ENCODE assay signal across 22 cellular contexts in the genomic region with DNA sequence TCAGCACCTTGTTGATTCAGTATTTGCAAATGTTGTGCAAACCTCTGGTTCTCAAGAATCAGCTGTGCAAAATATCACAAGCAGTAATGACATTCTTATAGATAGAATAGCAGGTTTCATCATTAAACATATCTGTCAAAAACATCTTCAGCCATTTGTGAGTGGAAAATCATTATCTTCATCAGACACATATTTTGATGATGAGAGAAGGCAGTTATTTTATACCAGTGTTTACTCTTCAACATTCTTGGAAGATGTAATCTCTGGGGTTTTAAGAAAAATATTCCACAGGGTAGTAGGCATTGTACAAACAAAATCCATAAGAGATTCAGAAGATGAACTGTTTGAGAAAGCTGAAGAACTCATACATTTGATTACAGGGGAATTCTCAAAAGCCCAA.
A peak's percentile ranks its signal among the peaks of the same experiment; 100 is the strongest.
DNase-seq lines count a peak whose midpoint lies in the region; ATAC-seq and TF ChIP-seq lines count a peak whose summit lies in the region.
"Had no signal": no experiment of that assay in that cellular context is flagged by ENCODE, and none has a peak within 500 bp of the region (broad histone marks: within the 10 kb centered on the region; RNA-seq: fewer than 3 reads in every experiment).

No MANE protein-coding gene starts in this region.

- H3K14ac ChIP-seq in trophoblast cell (ENCODE audit: low read length), result no peak overlapping the region

- no peaks in the 10 kb centered on the region for H3K27me3 Mint-ChIP-seq in chondrocyte (ENCODE audit: low read depth)
- H3K27me3 Mint-ChIP-seq in activated CD8-positive, alpha-beta memory T cell treated with anti-CD3 and anti-CD28 coated beads, Interleukin-2, amount 10 ng/mL, durations not matched to agents 7 days and 5 days, result no peaks in the 10 kb centered on the region
- H3K27me3 Mint-ChIP-seq: CD4-positive, alpha-beta T cell; CD8-positive, alpha-beta memory T cell had no signal

- no peak overlapping the region for H3K18ac ChIP-seq in trophoblast cell (ENCODE audit: low read length)

- H3K4me3 ChIP-seq in trophoblast cell (ENCODE audit: low read depth, low read length), result no peak overlapping the region
- H3K4me3 ChIP-seq: A549; BLaER1 treated with 17β-estradiol and CSF1 and Interleukin-3, amounts not matched to agents 10 nM and 100 nM; GM23248 had no signal

- no peak overlapping the region for H2BK12ac ChIP-seq in trophoblast cell (ENCODE audit: low read length)

- no peak overlapping the region for H2AFZ ChIP-seq in trophoblast cell (ENCODE audit: insufficient read depth, low read length, poor library complexity)
- H2AFZ ChIP-seq: GM23248 had no signal

- no peak overlapping the region for H3K9ac ChIP-seq in trophoblast cell (ENCODE audit: low read length)
- H3K9ac ChIP-seq: BLaER1 treated with 17β-estradiol and CSF1 and Interleukin-3, amounts not matched to agents 10 nM and 100 nM; GM23248 had no signal

- H3K4me3 Mint-ChIP-seq in chondrocyte (ENCODE audit: unreplicated experiment), result no peak overlapping the region
- H3K4me3 Mint-ChIP-seq in activated CD8-positive, alpha-beta memory T cell treated with anti-CD3 and anti-CD28 coated beads, Interleukin-2, amount 10 ng/mL, durations not matched to agents 7 days and 5 days, result no peak overlapping the region
- H3K4me3 Mint-ChIP-seq: CD14-positive monocyte; CD4-positive, alpha-beta T cell; CD8-positive, alpha-beta memory T cell had no signal

- H3K27ac Mint-ChIP-seq in chondrocyte (ENCODE audit: unreplicated experiment), result peak overlapping the region; percentile 9
- no peak overlapping the region for H3K27ac Mint-ChIP-seq in activated CD8-positive, alpha-beta memory T cell treated with anti-CD3 and anti-CD28 coated beads, Interleukin-2, amount 10 ng/mL, durations not matched to agents 7 days and 5 days
- H3K27ac Mint-ChIP-seq: CD14-positive monocyte; CD4-positive, alpha-beta T cell; CD8-positive, alpha-beta memory T cell had no signal

- H3K4me1 Mint-ChIP-seq in chondrocyte (ENCODE audit: low read depth), result peaks cover 6% of the 10 kb centered on the region
- H3K4me1 Mint-ChIP-seq in activated CD8-positive, alpha-beta memory T cell treated with anti-CD3 and anti-CD28 coated beads, Interleukin-2, amount 10 ng/mL, durations not matched to agents 7 days and 5 days, result no peaks in the 10 kb centered on the region
- H3K4me1 Mint-ChIP-seq: CD14-positive monocyte; CD8-positive, alpha-beta memory T cell had no signal

- H2BK5ac ChIP-seq in trophoblast cell (ENCODE audit: low read depth, low read length, poor library complexity), result no peak overlapping the region

- H4K8ac ChIP-seq in trophoblast cell (ENCODE audit: low read depth, low read length), result no peak overlapping the region

- H3K79me2 ChIP-seq in trophoblast cell (ENCODE audit: control insufficient read depth, insufficient read depth, low read length, poor library complexity), result no peaks in the 10 kb centered on the region

- no peak overlapping the region for H2AK5ac ChIP-seq in trophoblast cell (ENCODE audit: low read length)

- no peaks in the 10 kb centered on the region for H3K27me3 ChIP-seq in trophoblast cell (ENCODE audit: insufficient read depth, low read length)
- H3K27me3 ChIP-seq: BE2C; BLaER1 treated with 17β-estradiol and CSF1 and Interleukin-3, amounts not matched to agents 10 nM and 100 nM had no signal

- no peaks in the 10 kb centered on the region for H3K4me1 ChIP-seq in trophoblast cell (ENCODE audit: control insufficient read depth in 1 of 2, insufficient read depth in 2 of 2, low read length in 2 of 2)
- H3K4me1 ChIP-seq: A549; BE2C; BLaER1 treated with 17β-estradiol and CSF1 and Interleukin-3, amounts not matched to agents 10 nM and 100 nM had no signal

- H3K9me3 ChIP-seq in trophoblast cell (ENCODE audit: insufficient read depth, low read depth, low read length), result no peaks in the 10 kb centered on the region
- H3K9me3 ChIP-seq: A549; BE2C; BLaER1 treated with 17β-estradiol and CSF1 and Interleukin-3, amounts not matched to agents 10 nM and 100 nM had no signal

- no peak overlapping the region for H3K4ac ChIP-seq in trophoblast cell (ENCODE audit: low read depth, low read length)

- DNase-seq in EL (peak; percentile 1), LHCN-M2 (ENCODE audit: low read depth) (peak; percentile 7), chondrocyte (ENCODE audit: low spot score) (no peak), trophoblast cell (peak; percentile 2 to 83), GM19240 (ENCODE audit: insufficient read length, low spot score) (no peak)
- no peak for DNase-seq in activated CD8-positive, alpha-beta memory T cell treated with anti-CD3 and anti-CD28 coated beads, Interleukin-2, amount 10 ng/mL, durations not matched to agents 7 days and 5 days
- DNase-seq: 8988T; ACHN; AML-193; BE2C; CD4-positive, alpha-beta T cell; CD8-positive, alpha-beta memory T cell; DMS 273 treated with DMSO at 0.1 percent for 48 hours; DMS79; GF-D8; GM23248; H7 had no signal

- H4K91ac ChIP-seq in trophoblast cell (ENCODE audit: low read depth, low read length), result no peak overlapping the region

- CTCF ChIA-PET in activated CD8-positive, alpha-beta memory T cell treated with anti-CD3 and anti-CD28 coated beads, Interleukin-2, amount 10 ng/mL, durations not matched to agents 7 days and 5 days (lab: Charles Lee), result no interaction called here

- no peak overlapping the region for H3K27ac ChIP-seq in trophoblast cell (ENCODE audit: low read depth, low read length)
- H3K27ac ChIP-seq: A549; BLaER1 treated with 17β-estradiol and CSF1 and Interleukin-3, amounts not matched to agents 10 nM and 100 nM; GM23248 had no signal

- TF ChIP-seq CTCF in chondrocyte (IDR thresholded peaks at IDR 0.05), result no peak

- H2BK120ac ChIP-seq in trophoblast cell (ENCODE audit: insufficient read depth, low read length, poor library complexity), result no peak overlapping the region

- no peak overlapping the region for H3K4me2 ChIP-seq in trophoblast cell (ENCODE audit: low read length)
- H3K4me2 ChIP-seq: A549; BLaER1 treated with 17β-estradiol and CSF1 and Interleukin-3, amounts not matched to agents 10 nM and 100 nM had no signal

- no peak overlapping the region for H4K12ac ChIP-seq in trophoblast cell (ENCODE audit: low read depth, low read length)

- peaks cover 13% of the 10 kb centered on the region for H3K36me3 Mint-ChIP-seq in chondrocyte (ENCODE audit: low read depth)
- no peaks in the 10 kb centered on the region for H3K36me3 Mint-ChIP-seq in activated CD8-positive, alpha-beta memory T cell treated with anti-CD3 and anti-CD28 coated beads, Interleukin-2, amount 10 ng/mL, durations not matched to agents 7 days and 5 days
- H3K36me3 Mint-ChIP-seq: CD14-positive monocyte had no signal

- H3K36me3 ChIP-seq in trophoblast cell (ENCODE audit: control insufficient read depth in 1 of 2, insufficient read depth in 2 of 2, low read length in 2 of 2), result no peaks in the 10 kb centered on the region
- H3K36me3 ChIP-seq: BE2C; BLaER1 treated with 17β-estradiol and CSF1 and Interleukin-3, amounts not matched to agents 10 nM and 100 nM had no signal

- ATAC-seq in activated CD8-positive, alpha-beta memory T cell treated with anti-CD3 and anti-CD28 coated beads, Interleukin-2, amount 10 ng/mL, durations not matched to agents 7 days and 5 days, result no peak
- no peak for ATAC-seq in HG02571 (IDR thresholded peaks at IDR 0.05; ENCODE audit: unreplicated experiment)
- ATAC-seq: A549, HCT116 had no signal

- no peaks in the 10 kb centered on the region for H3K79me1 ChIP-seq in trophoblast cell (ENCODE audit: low read length)

- H3K23ac ChIP-seq in trophoblast cell (ENCODE audit: low read length), result no peak overlapping the region

- peaks cover 35% of the 10 kb centered on the region for H3K9me3 Mint-ChIP-seq in chondrocyte (ENCODE audit: low read depth)
- no peaks in the 10 kb centered on the region for H3K9me3 Mint-ChIP-seq in activated CD8-positive, alpha-beta memory T cell treated with anti-CD3 and anti-CD28 coated beads, Interleukin-2, amount 10 ng/mL, durations not matched to agents 7 days and 5 days (ENCODE audit: low read depth)

Comparison
In these comparisons a context has a peak if more than half of its experiments do, and no peak if none do; other contexts are left out.
1. DNase-seq: peak in EL (single experiment), LHCN-M2 (single experiment) and trophoblast cell (2 of 2); none in chondrocyte (single experiment), GM19240 (single experiment) and activated CD8-positive, alpha-beta memory T cell treated with anti-CD3 and anti-CD28 coated beads, Interleukin-2, amount 10 ng/mL, durations not matched to agents 7 days and 5 days (single experiment).